Comparison of ENCODE assay signal across 18 cellular contexts in the genomic region with DNA sequence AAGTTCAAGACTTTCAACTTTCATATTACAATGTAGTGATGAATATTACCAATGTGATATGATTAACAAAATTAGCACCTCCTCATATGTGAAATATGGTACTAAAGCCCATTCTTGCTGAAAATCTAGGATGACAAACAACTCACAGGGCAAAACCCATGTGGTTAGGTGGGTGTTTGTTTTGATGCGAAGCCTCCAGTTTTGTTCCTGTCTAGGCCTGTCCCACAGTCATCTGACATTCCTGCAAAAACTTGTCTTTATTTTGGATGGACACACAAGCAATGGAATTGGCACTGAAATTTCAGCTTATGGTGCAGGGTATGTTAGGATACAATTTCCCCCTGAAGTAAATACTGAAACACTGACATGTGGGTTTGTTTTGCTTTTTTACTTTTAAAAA.
DNase-seq lines count a peak whose midpoint lies in the region; ATAC-seq, FAIRE-seq and TF ChIP-seq lines count a peak whose summit lies in the region.
"Had no signal": no experiment of that assay in that cellular context is flagged by ENCODE, and none has a peak within 500 bp of the region (broad histone marks: within the 10 kb centered on the region; RNA-seq: fewer than 3 reads in every experiment).

No MANE protein-coding gene starts in this region.

- H3K9me3 ChIP-seq in astrocyte (ENCODE audit: insufficient read depth, low read depth, low read length) (no peaks in the 10 kb centered on the region), esophagus squamous epithelium (no peaks in the 10 kb centered on the region)
- H3K9me3 ChIP-seq: SJSA1 had no signal

- CTCF ChIA-PET in HEK293T (lab: Yijun Ruan, JAX) = no interaction called here

- peaks cover 40% of the 10 kb centered on the region for H3K79me2 ChIP-seq in astrocyte (ENCODE audit: insufficient read depth, low read length)

- DNase-seq in LNCaP clone FGC (ENCODE audit: low read depth) = no peak
- DNase-seq in astrocyte (ENCODE audit: low read depth) = no peak
- no peak for DNase-seq in esophagus squamous epithelium (lab: John Stamatoyannopoulos, UW)
- no peak for DNase-seq in type B pancreatic cell (ENCODE audit: extremely low spot score, unreplicated experiment)
- no peak for DNase-seq in HEK293T (ENCODE audit: extremely low spot score)
- DNase-seq: DMS79 treated with DMSO at 0.1 percent for 48 hours, GM23248, NCI-H1092 treated with DMSO at 0.1 percent for 48 hours, NCI-H1694 treated with DMSO at 0.1 percent for 48 hours, NCI-H748 treated with DMSO at 0.1 percent for 48 hours, RPMI8226, SW 1271 had no signal

- FAIRE-seq in astrocyte (lab: Jason Lieb, UNC) = peak; percentile 17
- FAIRE-seq: G401.6, GM12891, K562 had no signal

- no peak overlapping the region for H3K4me2 ChIP-seq in astrocyte (ENCODE audit: low read length)

- no peaks in the 10 kb centered on the region for H3K36me3 ChIP-seq in astrocyte (ENCODE audit: insufficient read depth, low read length)
- no peaks in the 10 kb centered on the region for H3K36me3 ChIP-seq in esophagus squamous epithelium
- H3K36me3 ChIP-seq: SJSA1 had no signal

- intact Hi-C loops in esophagus squamous epithelium (cut with DNase I) = loop anchor here (10.0 kb wide), 1 partner anchor 95 kb away; a partner anchor contains a TSS

- H3K9me3 Mint-ChIP-seq in astrocyte (ENCODE audit: unreplicated experiment) = no peaks in the 10 kb centered on the region
- no peaks in the 10 kb centered on the region for H3K9me3 Mint-ChIP-seq in type B pancreatic cell

- H3K4me3 Mint-ChIP-seq in astrocyte (ENCODE audit: unreplicated experiment) = no peak overlapping the region
- peak overlapping the region; percentile 32 for H3K4me3 Mint-ChIP-seq in type B pancreatic cell

- H3K9ac ChIP-seq in astrocyte (ENCODE audit: low read length) = no peak overlapping the region
- H3K9ac ChIP-seq: GM23248 had no signal

- no peak overlapping the region for H3K27ac Mint-ChIP-seq in astrocyte (ENCODE audit: unreplicated experiment)
- H3K27ac Mint-ChIP-seq in type B pancreatic cell = peak overlapping the region; percentile 48

- H3K4me3 ChIP-seq in LNCaP clone FGC (ENCODE audit: low read depth, low read length) (peak overlapping the region; percentile 30), astrocyte (ENCODE audit: insufficient read depth, low read depth, low read length) (no peak overlapping the region), esophagus squamous epithelium (no peak overlapping the region)
- H3K4me3 ChIP-seq: GM23248, K562, SJSA1 had no signal

- TF ChIP-seq POLR2A in esophagus squamous epithelium (IDR thresholded peaks at IDR 0.05) = no peak

- 30 to 56% methylated on average over 1 of the region's 1 CpG for WGBS in esophagus squamous epithelium, 2 donors

- TF ChIP-seq CTCF in LNCaP clone FGC (IDR thresholded peaks at IDR 0.05; ENCODE audit: control insufficient read depth, extremely low read depth, insufficient read depth) = no peak
- no peak for TF ChIP-seq CTCF in astrocyte (IDR thresholded peaks at IDR 0.05; ENCODE audit: insufficient read depth, low read depth, low read length)
- no peak for TF ChIP-seq CTCF in esophagus squamous epithelium (IDR thresholded peaks at IDR 0.05)
- TF ChIP-seq CTCF in type B pancreatic cell (conservative IDR thresholded peaks at IDR 0.05) = no peak

- H3K36me3 Mint-ChIP-seq in astrocyte (ENCODE audit: low read depth, unreplicated experiment) (no peaks in the 10 kb centered on the region), type B pancreatic cell (peaks cover 4% of the 10 kb centered on the region)

- no peak overlapping the region for H2AFZ ChIP-seq in astrocyte (ENCODE audit: low read depth, low read length)
- H2AFZ ChIP-seq: GM23248 had no signal

- H4K20me1 ChIP-seq in astrocyte (ENCODE audit: insufficient read depth, low read length) = peaks cover 44% of the 10 kb centered on the region

- H3K4me1 ChIP-seq in astrocyte (ENCODE audit: insufficient read depth, low read length) (peaks cover 22% of the 10 kb centered on the region), esophagus squamous epithelium (peaks cover 3 to 92% (median 12%) of the 10 kb centered on the region in 3 donors)

- H3K27ac ChIP-seq in astrocyte (ENCODE audit: low read depth, low read length) = no peak overlapping the region
- H3K27ac ChIP-seq in esophagus squamous epithelium = peak overlapping the region in 3 of 4 donors; percentile 58 to 70 (median 67)
- H3K27ac ChIP-seq: SJSA1 had no signal

- ATAC-seq in HG02642 (IDR thresholded peaks at IDR 0.05; ENCODE audit: poor library complexity, unreplicated experiment) (no peak), HG02623 (IDR thresholded peaks at IDR 0.05; ENCODE audit: unreplicated experiment) (no peak)
- ATAC-seq: K562 had no signal

- H3K27me3 ChIP-seq in astrocyte (ENCODE audit: insufficient read depth, low read length) = no peaks in the 10 kb centered on the region
- H3K27me3 ChIP-seq in esophagus squamous epithelium = no peaks in the 10 kb centered on the region
- H3K27me3 ChIP-seq: SJSA1 had no signal

- H3K4me1 Mint-ChIP-seq in astrocyte (ENCODE audit: low read depth, unreplicated experiment) = peaks cover 46% of the 10 kb centered on the region
- H3K4me1 Mint-ChIP-seq in type B pancreatic cell (ENCODE audit: unreplicated experiment) = peaks cover 38% of the 10 kb centered on the region

- H3K27me3 Mint-ChIP-seq in astrocyte (ENCODE audit: low read depth, unreplicated experiment) (no peaks in the 10 kb centered on the region), type B pancreatic cell (no peaks in the 10 kb centered on the region)

- POLR2A ChIA-PET in HEK293T (lab: Yijun Ruan, JAX) = no interaction called here

TF ChIP-seq in HEK293T, 16 proteins besides CTCF, POLR2A, EP300 and RAD21:
- TF ChIP-seq CTBP1 (IDR thresholded peaks at IDR 0.05; ENCODE audit: borderline replicate concordance) (no peak), TARDBP (IDR thresholded peaks at IDR 0.05) (no peak), L3MBTL2 (conservative IDR thresholded peaks at IDR 0.05) (no peak), HDGF (IDR thresholded peaks at IDR 0.05; ENCODE audit: borderline replicate concordance) (no peak), ARNT (IDR thresholded peaks at IDR 0.05) (no peak), SP1 (IDR thresholded peaks at IDR 0.05) (no peak), BHLHE40 (IDR thresholded peaks at IDR 0.05; ENCODE audit: borderline replicate concordance) (no peak), ZNF384 (IDR thresholded peaks at IDR 0.05) (no peak), FOXA1 (IDR thresholded peaks at IDR 0.05) (no peak), FOXM1 (IDR thresholded peaks at IDR 0.05; ENCODE audit: borderline replicate concordance) (no peak), NFRKB (IDR thresholded peaks at IDR 0.05) (no peak), ELF4 (IDR thresholded peaks at IDR 0.05) (no peak), LEF1 (IDR thresholded peaks at IDR 0.05; ENCODE audit: borderline replicate concordance) (no peak), SUZ12 (IDR thresholded peaks at IDR 0.05) (no peak), FOXK2 (IDR thresholded peaks at IDR 0.05) (no peak)
- TF ChIP-seq, protein P1, sequence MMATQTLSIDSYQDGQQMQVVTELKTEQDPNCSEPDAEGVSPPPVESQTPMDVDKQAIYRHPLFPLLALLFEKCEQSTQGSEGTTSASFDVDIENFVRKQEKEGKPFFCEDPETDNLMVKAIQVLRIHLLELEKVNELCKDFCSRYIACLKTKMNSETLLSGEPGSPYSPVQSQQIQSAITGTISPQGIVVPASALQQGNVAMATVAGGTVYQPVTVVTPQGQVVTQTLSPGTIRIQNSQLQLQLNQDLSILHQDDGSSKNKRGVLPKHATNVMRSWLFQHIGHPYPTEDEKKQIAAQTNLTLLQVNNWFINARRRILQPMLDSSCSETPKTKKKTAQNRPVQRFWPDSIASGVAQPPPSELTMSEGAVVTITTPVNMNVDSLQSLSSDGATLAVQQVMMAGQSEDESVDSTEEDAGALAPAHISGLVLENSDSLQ (IDR thresholded peaks at IDR 0.05) = no peak
TF ChIP-seq in HEK293T: peak in this region for 0.
